In genomic region chr5:10453564-10453963, GRCh38 we compare ENCODE assay signal across 11 cellular contexts. TPM values are rescaled to one million over a fixed set of nuclear protein-coding genes. Genes with fewer than 3 reads are reported as not detected.
DNase-seq lines count a peak whose midpoint lies in the region; ATAC-seq and TF ChIP-seq lines count a peak whose summit lies in the region.
"Had no signal": no experiment of that assay in that cellular context is flagged by ENCODE, and none has a peak within 500 bp of the region (broad histone marks: within the 10 kb centered on the region; RNA-seq: fewer than 3 reads in every experiment).

No MANE protein-coding gene starts in this region.

- H3K4me1 ChIP-seq in RWPE2 (ENCODE audit: insufficient read depth, poor library complexity, severe bottlenecking) (peaks cover 31% of the 10 kb centered on the region), uterus (no peaks in the 10 kb centered on the region), testis (no peaks in the 10 kb centered on the region)

- H3K27me3 ChIP-seq in RWPE2 (ENCODE audit: insufficient read depth, poor library complexity, severe bottlenecking): no peaks in the 10 kb centered on the region
- no peaks in the 10 kb centered on the region for H3K27me3 ChIP-seq in uterus
- no peaks in the 10 kb centered on the region for H3K27me3 ChIP-seq in testis

- TF ChIP-seq CTCF in RWPE2 (IDR thresholded peaks at IDR 0.05; ENCODE audit: poor library complexity, severe bottlenecking): no peak
- TF ChIP-seq CTCF in uterus (IDR thresholded peaks at IDR 0.05): no peak
- TF ChIP-seq CTCF in testis (IDR thresholded peaks at IDR 0.05): no peak

- ATAC-seq in RWPE2 (ENCODE audit: low read depth): peak; percentile 70

- TF ChIP-seq POLR2A in uterus (IDR thresholded peaks at IDR 0.05) (no peak), testis (IDR thresholded peaks at IDR 0.05) (no peak)

- intact Hi-C loops in uterus (cut with DNase I; ENCODE audit: low total_unique reads) (no loop called here), testis (cut with DNase I; ENCODE audit: low total_unique reads) (no loop called here)

- H3K9me3 ChIP-seq in RWPE2 (ENCODE audit: severe bottlenecking): no peaks in the 10 kb centered on the region
- no peaks in the 10 kb centered on the region for H3K9me3 ChIP-seq in uterus
- H3K9me3 ChIP-seq in testis: no peaks in the 10 kb centered on the region

- peak overlapping the region; percentile 59 for H3K27ac ChIP-seq in RWPE2 (ENCODE audit: poor library complexity, severe bottlenecking)
- H3K27ac ChIP-seq in uterus: peak overlapping the region; percentile 64 to 72
- H3K27ac ChIP-seq in testis: no peak overlapping the region

- 85 to 89% methylated on average over 8 of the region's 8 CpGs for WGBS in testis, 2 donors

- H3K4me3 ChIP-seq in RWPE2 (ENCODE audit: severe bottlenecking): no peak overlapping the region
- H3K4me3 ChIP-seq in uterus: no peak overlapping the region
- H3K4me3 ChIP-seq in testis: no peak overlapping the region

- DNase-seq in NCI-H510A treated with DMSO at 0.1 percent for 48 hours (lab: John Stamatoyannopoulos, UW) (peak; percentile 31), NCI-H510A (lab: John Stamatoyannopoulos, UW) (no peak), RWPE2 (ENCODE audit: low spot score) (no peak), glomerular visceral epithelial cell (ENCODE audit: extremely low spot score) (peak; percentile 54), uterus (no peak), NAMALWA (ENCODE audit: low spot score) (no peak), testis (no peak)
- DNase-seq in activated CD4-positive, CD25-positive, alpha-beta regulatory T cell (lab: John Stamatoyannopoulos, UW): no peak
- DNase-seq: activated CD8-positive, alpha-beta memory T cell treated with anti-CD3 and anti-CD28 coated beads, Interleukin-2, amount 50 U/mL, for 4 hours; foreskin melanocyte; Kasumi-1 had no signal

- no peaks in the 10 kb centered on the region for H3K36me3 ChIP-seq in RWPE2 (ENCODE audit: low read depth)
- H3K36me3 ChIP-seq in uterus: no peaks in the 10 kb centered on the region
- H3K36me3 ChIP-seq in testis (ENCODE audit: low read depth, missing control alignments): no peaks in the 10 kb centered on the region

RNA-seq across cellular contexts. Expression of gene ROPN1L, which starts 11.9 kb away (rescaled TPM):
- total RNA-seq in uterus: 1 to 10 TPM in 1 of 4 donors, not detected in 3; 6.3 TPM
- total RNA-seq in testis: 100 to 1,000 TPM; 199 to 333 TPM
- polyA plus RNA-seq in testis (ENCODE audit: insufficient read depth, low read depth, low replicate concordance): 538 TPM

Comparison
In these comparisons a context has a peak if more than half of its experiments do, and no peak if none do; other contexts are left out.
1. DNase-seq: peak in NCI-H510A treated with DMSO at 0.1 percent for 48 hours (single experiment) and glomerular visceral epithelial cell (single experiment); none in NCI-H510A (single experiment), RWPE2 (single experiment), uterus (0 of 2), NAMALWA (single experiment), testis (single experiment) and activated CD4-positive, CD25-positive, alpha-beta regulatory T cell (0 of 4).
2. H3K27ac ChIP-seq: peak in RWPE2 (single experiment) and uterus (2 of 2); none in testis (0 of 2).
3. RNA of gene ROPN1L, which starts 11.9 kb away (total RNA-seq): 199 to 333 TPM in testis; 6.3 TPM in uterus; every median in the first group is over 10 times any median in the second.